In genomic region chr6:57324538-57324937, GRCh38 we compare ENCODE assay signal across 8 cellular contexts. TPM values are rescaled to one million over a fixed set of nuclear protein-coding genes. Genes with fewer than 3 reads are reported as not detected.
DNase-seq lines count a peak whose midpoint lies in the region; ATAC-seq and TF ChIP-seq lines count a peak whose summit lies in the region.

No MANE protein-coding gene starts in this region.

- no peak overlapping the region for H3K18ac ChIP-seq in neuronal stem cell (ENCODE audit: low read length)

- H3K27ac ChIP-seq in colonic mucosa (no peak overlapping the region), neuronal stem cell (replicated peaks; ENCODE audit: low read length) (no peak overlapping the region)

- no peak overlapping the region for H3K23ac ChIP-seq in neuronal stem cell (ENCODE audit: low read depth, low read length, poor library complexity)

- no peak overlapping the region for H3K14ac ChIP-seq in neuronal stem cell (ENCODE audit: low read length)

- no peak overlapping the region for H3K4me2 ChIP-seq in neuronal stem cell (ENCODE audit: insufficient read depth, low read length, poor library complexity, severe bottlenecking)

- H2BK120ac ChIP-seq in neuronal stem cell (ENCODE audit: low read depth, low read length) = no peak overlapping the region

- no peaks in the 10 kb centered on the region for H3K4me1 ChIP-seq in colonic mucosa
- H3K4me1 ChIP-seq in neuronal stem cell (ENCODE audit: control insufficient read depth in 2 of 2, insufficient read depth in 1 of 2, low read depth in 1 of 2, low read length in 2 of 2) = no peaks in the 10 kb centered on the region

- H4K91ac ChIP-seq in neuronal stem cell (ENCODE audit: low read depth, low read length, poor library complexity) = no peak overlapping the region

- H2AFZ ChIP-seq in neuronal stem cell (ENCODE audit: low read length) = no peak overlapping the region

- H3K4me3 ChIP-seq in colonic mucosa (no peak overlapping the region), neuronal stem cell (ENCODE audit: low read length in 2 of 2) (no peak overlapping the region)

- TF ChIP-seq CTCF in AG09319 (IDR thresholded peaks at IDR 0.05; ENCODE audit: low read depth, low read length) (peak; percentile 37), colonic mucosa (IDR thresholded peaks at IDR 0.05) (no peak)

- WGBS in neuronal stem cell (ENCODE audit: extremely low coverage in 2 of 2, insufficient read length in 2 of 2, insufficient replicate concordance in 1 of 2), 2 donors = no CpG with 5 or more reads among the region's 1 CpG

- H3K4ac ChIP-seq in neuronal stem cell (ENCODE audit: low read length) = no peak overlapping the region

- no peak overlapping the region for H2AK5ac ChIP-seq in neuronal stem cell (ENCODE audit: low read depth, low read length)

- H3K9ac ChIP-seq in colonic mucosa (ENCODE audit: low read depth in 2 of 2, low read length in 2 of 2) (no peak overlapping the region), neuronal stem cell (ENCODE audit: low read depth, low read length, poor library complexity) (no peak overlapping the region)

- no peak overlapping the region for H4K8ac ChIP-seq in neuronal stem cell (ENCODE audit: low read depth, low read length)

- no peak overlapping the region for H2BK5ac ChIP-seq in neuronal stem cell (ENCODE audit: low read length)

- H2BK15ac ChIP-seq in neuronal stem cell (ENCODE audit: low read length) = no peak overlapping the region

- H3K79me1 ChIP-seq in neuronal stem cell (ENCODE audit: low read depth, low read length) = no peaks in the 10 kb centered on the region

- DNase-seq in AG09319 (ENCODE audit: extremely low read depth, low read depth) = no peak
- peak; percentile 17 for DNase-seq in SK-N-DZ (ENCODE audit: low spot score)
- DNase-seq in germinal center (ENCODE audit: low spot score) = peak; percentile 16
- no peak for DNase-seq in T-helper 9 cell
- no peak for DNase-seq in colonic mucosa
- DNase-seq in neuronal stem cell (ENCODE audit: low spot score) = no peak
- DNase-seq in nucleus accumbens (lab: John Stamatoyannopoulos, UW) = no peak

- peak; percentile 52 for ATAC-seq in GM18909 (IDR thresholded peaks at IDR 0.05; ENCODE audit: poor library complexity, unreplicated experiment)

- H3K9me3 ChIP-seq in colonic mucosa (no peaks in the 10 kb centered on the region), neuronal stem cell (replicated peaks in 1 of 2; ENCODE audit: control insufficient read depth in 2 of 2, insufficient read depth in 1 of 2, low read depth in 1 of 2, low read length in 2 of 2) (peaks cover 6 to 24% of the 10 kb centered on the region in 2 donors)

- no peak overlapping the region for H2BK12ac ChIP-seq in neuronal stem cell (ENCODE audit: low read length)

- no peaks in the 10 kb centered on the region for H3K36me3 ChIP-seq in colonic mucosa
- peaks cover 30 to 99% of the 10 kb centered on the region in 2 donors for H3K36me3 ChIP-seq in neuronal stem cell (replicated peaks in 1 of 2; ENCODE audit: control insufficient read depth in 2 of 2, insufficient read depth in 2 of 2, low read length in 2 of 2)

- intact Hi-C loops in colonic mucosa (cut with DNase I) = loop anchor here (5.0 kb wide), 1 partner anchor 422 kb away; no protein-coding TSS in a partner anchor

- H3K27me3 ChIP-seq in colonic mucosa (no peaks in the 10 kb centered on the region), neuronal stem cell (ENCODE audit: control insufficient read depth in 3 of 3, insufficient read depth in 3 of 3, low read depth in 1 of 3, low read length in 3 of 3) (no peaks in the 10 kb centered on the region)

RNA-seq across cellular contexts. Expression of gene PRIM2, which starts 7.1 kb away (rescaled TPM):
- polyA plus RNA-seq in SK-N-DZ (2014; cell fraction: cytosol; rRNA removed) = 63.3 and 64.3 TPM in 2 replicates
- 22.2 and 27.9 TPM in 2 replicates for polyA plus RNA-seq in SK-N-DZ (2014; cell fraction: nucleus; rRNA removed)
- 10 to 100 TPM; 10.4 to 23.1 TPM for total RNA-seq in colonic mucosa
- 16.5 TPM for polyA plus RNA-seq in neuronal stem cell (2013, experiment 1 of 2)
- 16.3 TPM for polyA plus RNA-seq in neuronal stem cell (2013, experiment 2 of 2)

Comparison
In these comparisons a context has a peak if more than half of its experiments do, and no peak if none do; other contexts are left out.
1. DNase-seq: peak in SK-N-DZ (single experiment) and germinal center (single experiment); none in AG09319 (single experiment), T-helper 9 cell (single experiment), colonic mucosa (single experiment), neuronal stem cell (single experiment) and nucleus accumbens (0 of 56).